ENCODE assay signal across 14 cellular contexts in genomic region chr11:121300972-121301699, GRCh38. TPM values are rescaled to one million over a fixed set of nuclear protein-coding genes. Genes with fewer than 3 reads are reported as not detected.
DNase-seq lines count a peak whose midpoint lies in the region; ATAC-seq and TF ChIP-seq lines count a peak whose summit lies in the region.
"Had no signal": no experiment of that assay in that cellular context is flagged by ENCODE, and none has a peak within 500 bp of the region (broad histone marks: within the 10 kb centered on the region; RNA-seq: fewer than 3 reads in every experiment).

No MANE protein-coding gene starts in this region.

- TF ChIP-seq CTCF in lower lobe of right lung (IDR thresholded peaks at IDR 0.05) (no peak), spleen (IDR thresholded peaks at IDR 0.05 in 8 of 11, conservative IDR thresholded peaks at IDR 0.05 in 3 of 11) (no peak)

- H3K36me3 Mint-ChIP-seq in CD4-positive, alpha-beta memory T cell = peaks cover 17 to 34% of the 10 kb centered on the region in 2 donors

- ATAC-seq in GM21786 (IDR thresholded peaks at IDR 0.05; ENCODE audit: unreplicated experiment) (peak; percentile 47), lower lobe of right lung (peak; percentile 31 to 34)

- no peaks in the 10 kb centered on the region for H3K9me3 ChIP-seq in CD4-positive, alpha-beta memory T cell (ENCODE audit: control insufficient read depth in 1 of 2, low read length in 2 of 2)
- H3K9me3 ChIP-seq in lower lobe of right lung = no peaks in the 10 kb centered on the region
- H3K9me3 ChIP-seq in spleen = no peaks in the 10 kb centered on the region
- H3K9me3 ChIP-seq: thoracic aorta had no signal

- peaks cover 21% of the 10 kb centered on the region for H3K36me3 ChIP-seq in CD4-positive, alpha-beta memory T cell (ENCODE audit: insufficient read depth, low read length)
- H3K36me3 ChIP-seq in lower lobe of right lung = peaks cover 27% of the 10 kb centered on the region
- H3K36me3 ChIP-seq in spleen = peaks cover 0 to 35% (median 18%) of the 10 kb centered on the region in 6 donors

- peak overlapping the region in 4 of 7 donors; percentile 18 to 79 (median 59) for H3K27ac Mint-ChIP-seq in CD4-positive, alpha-beta memory T cell
- H3K27ac Mint-ChIP-seq: activated B cell treated with CpG ODN at 0.5 μM for 24 hours; dendritic cell treated with granulocyte-macrophage colony-stimulating factor and Interleukin-4, amounts not matched to agents 40 ng/mL and 50 ng/mL, for 4 days had no signal

- H3K27me3 ChIP-seq in CD4-positive, alpha-beta memory T cell (ENCODE audit: insufficient read depth, low read length) = no peaks in the 10 kb centered on the region
- H3K27me3 ChIP-seq in lower lobe of right lung (ENCODE audit: low read depth) (no peaks in the 10 kb centered on the region), spleen (replicated peaks in 1 of 7) (no peaks in the 10 kb centered on the region)

- H3K4me3 Mint-ChIP-seq in CD4-positive, alpha-beta memory T cell = no peak overlapping the region
- H3K4me3 Mint-ChIP-seq: activated B cell treated with CpG ODN at 0.5 μM for 24 hours; dendritic cell treated with granulocyte-macrophage colony-stimulating factor and Interleukin-4, amounts not matched to agents 40 ng/mL and 50 ng/mL, for 4 days had no signal

- CTCF ChIA-PET in CD4-positive, alpha-beta memory T cell (lab: Charles Lee; ENCODE audit: partially characterized antibody) = no interaction called here

- intact Hi-C loops in CD4-positive, alpha-beta memory T cell (cut with micrococcal nuclease) = no loop called here
- intact Hi-C loops in lower lobe of right lung (cut with DNase I) (no loop called here), spleen (cut with DNase I; ENCODE audit: low total_unique reads) (no loop called here)

- no peak for DNase-seq in CD4-positive, alpha-beta memory T cell
- DNase-seq in amniotic epithelial cell (ENCODE audit: low read depth) = peak; percentile 11
- DNase-seq in lower lobe of right lung = no peak
- DNase-seq in spleen = no peak
- no peak for DNase-seq in HUDEP-2 (lab: John Stamatoyannopoulos, UW; ENCODE audit: unreplicated experiment in 76 of 76)
- DNase-seq in amniotic stem cell (lab: John Stamatoyannopoulos, UW) = no peak
- DNase-seq in NCI-H774 (lab: John Stamatoyannopoulos, UW) = no peak
- DNase-seq: activated B cell treated with CpG ODN at 0.5 μM for 24 hours; activated effector memory CD4-positive, alpha-beta T cell treated with Interleukin-2 at 50 U/mL for 16 hours; NCI-H1436 treated with DMSO at 0.1 percent for 48 hours; nucleus accumbens had no signal

- TF ChIP-seq POLR2A in spleen (IDR thresholded peaks at IDR 0.05) = no peak

- no peak overlapping the region for H3K27ac ChIP-seq in CD4-positive, alpha-beta memory T cell (ENCODE audit: low read depth, low read length)
- H3K27ac ChIP-seq in lower lobe of right lung = no peak overlapping the region
- no peak overlapping the region for H3K27ac ChIP-seq in spleen
- H3K27ac ChIP-seq: thoracic aorta had no signal

- H3K4me3 ChIP-seq in CD4-positive, alpha-beta memory T cell (ENCODE audit: low read length in 2 of 2) = no peak overlapping the region
- H3K4me3 ChIP-seq in lower lobe of right lung = no peak overlapping the region
- no peak overlapping the region for H3K4me3 ChIP-seq in spleen
- H3K4me3 ChIP-seq: thoracic aorta had no signal

- peaks cover 21 to 37% (median 25%) of the 10 kb centered on the region in 4 donors for H3K4me1 Mint-ChIP-seq in CD4-positive, alpha-beta memory T cell

- H3K9me3 Mint-ChIP-seq in CD4-positive, alpha-beta memory T cell = no peaks in the 10 kb centered on the region
- H3K9me3 Mint-ChIP-seq: activated B cell treated with CpG ODN at 0.5 μM for 24 hours; dendritic cell treated with granulocyte-macrophage colony-stimulating factor and Interleukin-4, amounts not matched to agents 40 ng/mL and 50 ng/mL, for 4 days had no signal

- H3K4me1 ChIP-seq in CD4-positive, alpha-beta memory T cell (ENCODE audit: insufficient read depth, low read length) = no peaks in the 10 kb centered on the region
- H3K4me1 ChIP-seq in lower lobe of right lung = peaks cover 12% of the 10 kb centered on the region
- H3K4me1 ChIP-seq in spleen = peaks cover 0 to 24% (median 3%) of the 10 kb centered on the region in 6 donors

- POLR2A ChIA-PET in CD4-positive, alpha-beta memory T cell (lab: Charles Lee; ENCODE audit: partially characterized antibody) = interaction anchor here (0.6 to 1.1 kb wide), 2 partner anchors 154 to 177 kb away, joined by 3 read pairs; no protein-coding TSS in a partner anchor

- 71 to 85% (median 74%) methylated on average over 3 of the region's 3 CpGs for WGBS in spleen, 5 donors

- H3K27me3 Mint-ChIP-seq in CD4-positive, alpha-beta memory T cell = no peaks in the 10 kb centered on the region
- H3K27me3 Mint-ChIP-seq: activated B cell treated with CpG ODN at 0.5 μM for 24 hours; dendritic cell treated with granulocyte-macrophage colony-stimulating factor and Interleukin-4, amounts not matched to agents 40 ng/mL and 50 ng/mL, for 4 days had no signal

RNA-seq across cellular contexts. Expression of gene SC5D, which starts 8.6 kb away (rescaled TPM):
- 10 to 100 TPM; 27.4 to 28.7 TPM for total RNA-seq in CD4-positive, alpha-beta memory T cell
- 10 to 100 TPM in 1 of 2 donors, 1 to 10 TPM in 1; 8.2 to 16.5 TPM for polyA plus RNA-seq in CD4-positive, alpha-beta memory T cell
- total RNA-seq in lower lobe of right lung (56.0 TPM), spleen (10 to 100 TPM; 14.8 to 25.5 (median 20.2) TPM)
- 1 to 10 TPM; 4.8 to 7.1 (median 6.7) TPM for polyA plus RNA-seq in spleen
